In the genomic region with DNA sequence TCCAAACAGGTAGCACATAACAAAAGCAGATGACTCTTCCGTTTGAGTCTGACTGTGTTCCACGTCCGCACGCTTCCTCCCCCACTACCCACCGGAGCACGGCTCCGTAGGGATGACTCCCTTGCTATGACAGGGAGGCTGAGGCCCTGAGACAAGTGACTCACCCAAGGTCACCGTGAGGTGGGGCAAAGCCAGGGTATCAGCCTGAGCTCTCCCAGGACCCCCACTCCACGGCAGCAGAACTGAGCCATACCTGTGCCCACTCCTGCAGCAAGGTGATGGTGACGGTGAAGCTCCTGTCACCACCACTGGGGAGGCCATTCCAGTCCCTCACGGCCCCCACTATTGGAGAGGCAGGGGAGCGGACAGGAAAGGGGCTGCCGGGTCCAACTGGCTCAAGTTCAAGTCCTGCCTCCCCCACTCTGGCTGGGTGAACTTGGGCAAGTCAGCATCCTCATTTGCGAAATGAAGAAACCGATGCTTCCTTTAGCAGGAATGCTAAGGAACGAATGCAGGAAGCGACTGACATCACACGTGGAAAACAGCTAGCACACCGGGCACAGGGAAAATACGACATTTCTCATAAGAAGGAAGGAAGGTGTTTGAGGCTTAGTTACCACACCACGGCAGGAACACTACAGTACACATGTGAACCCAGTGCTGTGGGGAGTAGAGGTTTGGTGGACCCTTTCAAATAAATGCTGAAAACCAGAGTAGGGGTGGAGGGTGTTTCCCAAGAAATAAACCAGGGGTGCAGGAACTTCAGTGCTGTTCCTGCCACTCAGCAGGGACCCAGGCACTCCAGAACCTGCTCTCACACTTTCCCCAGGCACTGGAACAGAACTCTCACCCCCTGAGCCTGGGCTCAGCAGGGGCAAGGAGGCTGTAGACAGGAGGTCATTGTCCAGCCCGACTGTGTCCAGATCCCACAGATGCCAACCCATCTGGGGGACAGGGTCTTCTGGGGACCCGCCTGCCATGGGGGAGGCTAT, we compare ENCODE assay signal across 1 cellular context.
TF ChIP-seq lines count a peak whose summit lies in the region.

No MANE protein-coding gene starts in this region.

TF ChIP-seq in WTC11, 78 proteins besides CTCF, POLR2A, EP300 and RAD21 (continued from another document):
- TF ChIP-seq HMGA2 (CRISPR knock-in tag; IDR thresholded peaks at IDR 0.05) = no peak
- no peak for TF ChIP-seq USF2 (CRISPR knock-in tag; IDR thresholded peaks at IDR 0.05)
- no peak for TF ChIP-seq ESRRA (CRISPR knock-in tag; IDR thresholded peaks at IDR 0.05; ENCODE audit: borderline replicate concordance)
